12 cellular contexts compared by ENCODE assay signal in the genomic region with DNA sequence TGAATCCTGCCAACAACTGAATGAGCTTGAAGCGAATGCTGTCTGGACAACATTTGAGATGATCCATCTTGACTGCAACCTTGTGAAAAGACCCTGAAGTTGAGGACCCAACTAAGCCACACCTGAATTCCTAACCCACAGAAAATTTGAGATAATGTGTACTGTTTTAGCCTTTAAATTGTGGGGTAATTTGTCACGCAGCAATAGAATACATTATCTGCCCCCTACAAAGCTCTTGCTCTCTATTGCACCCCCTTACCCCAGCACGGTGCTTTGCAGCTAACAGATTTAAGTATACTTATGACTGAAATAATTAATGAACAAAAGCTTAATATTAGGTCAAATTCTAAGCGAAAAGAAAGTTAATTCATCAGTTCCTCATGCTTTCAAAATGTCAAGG. TPM values are rescaled to one million over a fixed set of nuclear protein-coding genes. Genes with fewer than 3 reads are reported as not detected.
DNase-seq lines count a peak whose midpoint lies in the region; ATAC-seq and TF ChIP-seq lines count a peak whose summit lies in the region.
"Had no signal": no experiment of that assay in that cellular context is flagged by ENCODE, and none has a peak within 500 bp of the region (broad histone marks: within the 10 kb centered on the region; RNA-seq: fewer than 3 reads in every experiment).

No MANE protein-coding gene starts in this region.

- POLR2A ChIA-PET in CD8-positive, alpha-beta memory T cell (lab: Charles Lee) = interaction anchor here (2.2 to 3.7 kb wide), 2 partner anchors 52 to 81 kb away, joined by 6 to 16 read pairs; partner anchors contain the start of gene KLHDC2
- POLR2A ChIA-PET in HCT116 (lab: Charles Lee) = no interaction called here
- POLR2A ChIA-PET in A673 (lab: Charles Lee; ENCODE audit: low non-redundant PET) = interaction anchor here (0.6 kb wide), 1 partner anchor 29 kb away, joined by 4 read pairs; no protein-coding TSS in a partner anchor

- H3K4me1 ChIP-seq in CD8-positive, alpha-beta memory T cell (ENCODE audit: insufficient read depth, low read length) = peaks cover 10% of the 10 kb centered on the region
- H3K4me1 ChIP-seq in HCT116 (ENCODE audit: control insufficient read depth in 1 of 2, insufficient read depth in 2 of 2, low read length in 2 of 2) = peaks cover 10 to 28% of the 10 kb centered on the region in 2 experiments
- peaks cover 16% of the 10 kb centered on the region for H3K4me1 ChIP-seq in A673 (ENCODE audit: insufficient read depth, low read length, poor library complexity, severe bottlenecking)

- peaks cover 13 to 17% (median 13%) of the 10 kb centered on the region in 3 donors for H3K4me1 Mint-ChIP-seq in CD8-positive, alpha-beta memory T cell
- peaks cover 19% of the 10 kb centered on the region for H3K4me1 Mint-ChIP-seq in activated T-helper 1 cell treated with anti-CD3 and anti-CD28 coated beads, Interleukin-12 subunit alpha, Interleukin-12 subunit beta, Interleukin-2, Interleukin-4 antibody, amounts not matched to agents 30 ng/mL and 10 ng/mL and 1 ng/mL, durations not matched to agents 14 hours and 24 hours and 36 hours (ENCODE audit: low read depth)
- H3K4me1 Mint-ChIP-seq in natural killer cell = peaks cover 17 to 22% of the 10 kb centered on the region in 2 donors

- H3K27me3 ChIP-seq in CD8-positive, alpha-beta memory T cell (ENCODE audit: insufficient read depth, low read length, poor library complexity, severe bottlenecking) = no peaks in the 10 kb centered on the region
- H3K27me3 ChIP-seq in HCT116 (ENCODE audit: insufficient read depth, low read length) (no peaks in the 10 kb centered on the region), A673 (replicated peaks; ENCODE audit: insufficient read depth, low read depth, low read length, poor library complexity) (no peaks in the 10 kb centered on the region)

- DNase-seq in CD8-positive, alpha-beta memory T cell = no peak
- no peak for DNase-seq in HCT116 (ENCODE audit: low read depth, low spot score)
- no peak for DNase-seq in activated T-helper 1 cell treated with anti-CD3 and anti-CD28 coated beads, Interleukin-12 subunit alpha, Interleukin-12 subunit beta, Interleukin-2, Interleukin-4 antibody, amounts not matched to agents 30 ng/mL and 10 ng/mL and 1 ng/mL, durations not matched to agents 14 hours and 24 hours and 36 hours (ENCODE audit: low spot score)
- no peak for DNase-seq in natural killer cell
- no peak for DNase-seq in retina
- no peak for DNase-seq in HT-29 (ENCODE audit: low spot score)
- DNase-seq in A673 (ENCODE audit: low spot score) = no peak
- DNase-seq: activated CD4-positive, alpha-beta T cell treated with anti-CD3 and anti-CD28 coated beads, Interleukin-2, amount 50 U/mL, for 1 hour; NCI-H1092; NCI-H226; SW 1271 had no signal

- no peaks in the 10 kb centered on the region for H3K9me3 ChIP-seq in CD8-positive, alpha-beta memory T cell (ENCODE audit: low read length)
- H3K9me3 ChIP-seq in HCT116 (ENCODE audit: control insufficient read depth in 1 of 2, insufficient read depth in 1 of 2, low read depth in 1 of 2, low read length in 2 of 2) = no peaks in the 10 kb centered on the region
- no peaks in the 10 kb centered on the region for H3K9me3 ChIP-seq in A673 (ENCODE audit: low read depth, low read length, poor library complexity, severe bottlenecking)

- no peaks in the 10 kb centered on the region for H3K9me3 Mint-ChIP-seq in CD8-positive, alpha-beta memory T cell
- H3K9me3 Mint-ChIP-seq in activated T-helper 1 cell treated with anti-CD3 and anti-CD28 coated beads, Interleukin-12 subunit alpha, Interleukin-12 subunit beta, Interleukin-2, Interleukin-4 antibody, amounts not matched to agents 30 ng/mL and 10 ng/mL and 1 ng/mL, durations not matched to agents 14 hours and 24 hours and 36 hours = no peaks in the 10 kb centered on the region
- no peaks in the 10 kb centered on the region for H3K9me3 Mint-ChIP-seq in natural killer cell

- no peak for TF ChIP-seq RAD21 in HCT116 (IDR thresholded peaks at IDR 0.05; ENCODE audit: low read depth)

- no peak overlapping the region for H2AFZ ChIP-seq in HCT116 (ENCODE audit: low read depth, low read length, poor library complexity, severe bottlenecking)

- H3K36me3 Mint-ChIP-seq in CD8-positive, alpha-beta memory T cell = peaks cover 0 to 5% (median 3%) of the 10 kb centered on the region in 3 donors
- peaks cover 12% of the 10 kb centered on the region for H3K36me3 Mint-ChIP-seq in activated T-helper 1 cell treated with anti-CD3 and anti-CD28 coated beads, Interleukin-12 subunit alpha, Interleukin-12 subunit beta, Interleukin-2, Interleukin-4 antibody, amounts not matched to agents 30 ng/mL and 10 ng/mL and 1 ng/mL, durations not matched to agents 14 hours and 24 hours and 36 hours (ENCODE audit: low read depth)
- no peaks in the 10 kb centered on the region for H3K36me3 Mint-ChIP-seq in natural killer cell

- H3K4me3 Mint-ChIP-seq in CD8-positive, alpha-beta memory T cell = peak overlapping the region in 5 of 7 donors; percentile 43 to 67 (median 59)
- peak overlapping the region; percentile 91 for H3K4me3 Mint-ChIP-seq in activated T-helper 1 cell treated with anti-CD3 and anti-CD28 coated beads, Interleukin-12 subunit alpha, Interleukin-12 subunit beta, Interleukin-2, Interleukin-4 antibody, amounts not matched to agents 30 ng/mL and 10 ng/mL and 1 ng/mL, durations not matched to agents 14 hours and 24 hours and 36 hours
- peak overlapping the region; percentile 75 for H3K4me3 Mint-ChIP-seq in natural killer cell

- BruUV-seq in HCT116 (replicated peaks; lab: Mats Ljungman, UMichigan) (no TSS peak), A673 (replicated peaks; lab: Mats Ljungman, UMichigan) (no TSS peak)

- ATAC-seq in HCT116 (no peak), natural killer cell (no peak)
- ATAC-seq: left lobe of liver had no signal

- no peaks in the 10 kb centered on the region for H3K9me2 ChIP-seq in HCT116 (ENCODE audit: insufficient read depth)

- no peak overlapping the region for H3K4me3 ChIP-seq in CD8-positive, alpha-beta memory T cell (ENCODE audit: low read length)
- H3K4me3 ChIP-seq in HCT116 (replicated peaks in 1 of 2; ENCODE audit: low read depth in 1 of 2, low read length in 2 of 2) (peak overlapping the region in 1 of 2 experiments; percentile 76; a peak in 3 of 4 replicates), A673 (ENCODE audit: low read depth, low read length, poor library complexity, severe bottlenecking) (no peak overlapping the region)

- H3K4me2 ChIP-seq in HCT116 (ENCODE audit: low read length) = peak overlapping the region; percentile 96; the same call in 1 of the 2 replicates

- H3K27me3 Mint-ChIP-seq in CD8-positive, alpha-beta memory T cell = peaks cover 0 to 1% of the 10 kb centered on the region in 2 donors
- no peaks in the 10 kb centered on the region for H3K27me3 Mint-ChIP-seq in activated T-helper 1 cell treated with anti-CD3 and anti-CD28 coated beads, Interleukin-12 subunit alpha, Interleukin-12 subunit beta, Interleukin-2, Interleukin-4 antibody, amounts not matched to agents 30 ng/mL and 10 ng/mL and 1 ng/mL, durations not matched to agents 14 hours and 24 hours and 36 hours (ENCODE audit: insufficient read depth)
- no peaks in the 10 kb centered on the region for H3K27me3 Mint-ChIP-seq in natural killer cell (ENCODE audit: low read depth in 2 of 2)

- intact Hi-C loops in HCT116 (cut with micrococcal nuclease) = loop anchor here (5.0 kb wide), 1 partner anchor 81 kb away; the partner anchor contains the start of gene KLHDC2
- intact Hi-C loops in activated T-helper 1 cell treated with anti-CD3 and anti-CD28 coated beads, Interleukin-12 subunit alpha, Interleukin-12 subunit beta, Interleukin-2, Interleukin-4 antibody, amounts not matched to agents 30 ng/mL and 10 ng/mL and 1 ng/mL, durations not matched to agents 14 hours and 24 hours and 36 hours (cut with micrococcal nuclease) = loop anchor here (5.0 kb wide), 3 partner anchors 166 to 626 kb away; partner anchors contain the start of genes DMAC2L, L2HGDH, NEMF and VCPKMT
- intact Hi-C loops in natural killer cell (cut with micrococcal nuclease) = no loop called here
- intact Hi-C loops in A673 (cut with micrococcal nuclease; ENCODE audit: unreplicated experiment) = no loop called here

- RAD21 ChIA-PET in HCT116 (lab: Charles Lee; ENCODE audit: low non-redundant PET in 1 of 2, low total read pairs in 2 of 2, uncharacterized antibody in 2 of 2, unreplicated experiment in 2 of 2) = no interaction called here

- H3K27ac ChIP-seq in CD8-positive, alpha-beta memory T cell (ENCODE audit: low read depth, low read length) = no peak overlapping the region
- H3K27ac ChIP-seq in HCT116 (ENCODE audit: low read depth, low read length) (no peak overlapping the region), A673 (ENCODE audit: low read depth, low read length, poor library complexity, severe bottlenecking) (no peak overlapping the region)

- peaks cover 52% of the 10 kb centered on the region for H3K79me2 ChIP-seq in HCT116 (ENCODE audit: insufficient read depth, low read length)

- no peaks in the 10 kb centered on the region for H4K20me1 ChIP-seq in HCT116 (ENCODE audit: insufficient read depth)

- TF ChIP-seq CTCF in HCT116 (IDR thresholded peaks at IDR 0.05 in 2 of 3, conservative IDR thresholded peaks at IDR 0.05 in 1 of 3; ENCODE audit: borderline replicate concordance in 1 of 3, insufficient read depth in 1 of 3, low read depth in 2 of 3, low read length in 2 of 3) (no peak), natural killer cell (IDR thresholded peaks at IDR 0.05) (no peak), A673 (conservative IDR thresholded peaks at IDR 0.05; ENCODE audit: low read depth, low read length) (no peak)

- CTCF ChIA-PET in CD8-positive, alpha-beta memory T cell (lab: Charles Lee) = no interaction called here
- CTCF ChIA-PET in HCT116 (lab: Charles Lee) (no interaction called here), A673 (lab: Charles Lee) (no interaction called here)

- no peak overlapping the region for H3K27ac Mint-ChIP-seq in CD8-positive, alpha-beta memory T cell
- H3K27ac Mint-ChIP-seq in activated T-helper 1 cell treated with anti-CD3 and anti-CD28 coated beads, Interleukin-12 subunit alpha, Interleukin-12 subunit beta, Interleukin-2, Interleukin-4 antibody, amounts not matched to agents 30 ng/mL and 10 ng/mL and 1 ng/mL, durations not matched to agents 14 hours and 24 hours and 36 hours = no peak overlapping the region
- H3K27ac Mint-ChIP-seq in natural killer cell = no peak overlapping the region

- no peaks in the 10 kb centered on the region for H3K36me3 ChIP-seq in CD8-positive, alpha-beta memory T cell (ENCODE audit: insufficient read depth, low read length)
- peaks cover 4 to 16% of the 10 kb centered on the region in 2 experiments; a peak in 1 of 4 replicates for H3K36me3 ChIP-seq in HCT116 (ENCODE audit: control insufficient read depth in 1 of 2, insufficient read depth in 2 of 2, low read length in 2 of 2)
- H3K36me3 ChIP-seq in A673 (ENCODE audit: insufficient read depth, low read length, poor library complexity, severe bottlenecking) = peaks cover 21% of the 10 kb centered on the region

- H3K9ac ChIP-seq in HCT116 (ENCODE audit: low read length) = no peak overlapping the region

- no peak for TF ChIP-seq POLR2A in HCT116 (IDR thresholded peaks at IDR 0.05; ENCODE audit: borderline replicate concordance, extremely low read depth, insufficient read depth, insufficient read length)

RNA-seq across cellular contexts. Expression of gene POLE2, which starts 1.6 kb away (rescaled TPM):
- total RNA-seq in CD8-positive, alpha-beta memory T cell = 10 to 100 TPM; 36.3 to 37.2 TPM
- 1.3 TPM for polyA plus RNA-seq in CD8-positive, alpha-beta memory T cell
- total RNA-seq in HCT116 (2021; ENCODE audit: unreplicated experiment) = 24.5 TPM
- polyA plus RNA-seq in HCT116 (2012) = 10.5 and 15.4 TPM in 2 replicates
- total RNA-seq in activated T-helper 1 cell treated with anti-CD3 and anti-CD28 coated beads, Interleukin-12 subunit alpha, Interleukin-12 subunit beta, Interleukin-2, Interleukin-4 antibody, amounts not matched to agents 30 ng/mL and 10 ng/mL and 1 ng/mL, durations not matched to agents 14 hours and 24 hours and 36 hours = 46.8 and 46.9 TPM in 2 replicates
- 1 to 10 TPM; 3.0 to 4.5 (median 4.1) TPM for total RNA-seq in natural killer cell
- 10.3 and 14.8 TPM in 2 replicates for total RNA-seq in HT-29 (2014; rRNA removed; shearing (Covaris generic))
- 39.5 and 42.1 TPM in 2 replicates for total RNA-seq in A673 (2021)

RNA-seq across cellular contexts. Expression of gene KLHDC1, which starts 6.5 kb away (rescaled TPM):
- 1 to 10 TPM; 2.0 to 2.7 TPM for total RNA-seq in CD8-positive, alpha-beta memory T cell
- polyA plus RNA-seq in CD8-positive, alpha-beta memory T cell = 1.6 TPM
- total RNA-seq in HCT116 (2021; ENCODE audit: unreplicated experiment) (0.98 TPM), natural killer cell (1 to 10 TPM; 6.3 to 7.0 (median 6.9) TPM), A673 (2021) (1.3 TPM in 2 replicates)
- polyA plus RNA-seq in HCT116 (2012) = 0.26 and 0.32 TPM in 2 replicates
- 0.93 and 1.9 TPM in 2 replicates for total RNA-seq in activated T-helper 1 cell treated with anti-CD3 and anti-CD28 coated beads, Interleukin-12 subunit alpha, Interleukin-12 subunit beta, Interleukin-2, Interleukin-4 antibody, amounts not matched to agents 30 ng/mL and 10 ng/mL and 1 ng/mL, durations not matched to agents 14 hours and 24 hours and 36 hours
- total RNA-seq in HT-29 (2014; rRNA removed; shearing (Covaris generic)) = not detected in 2 replicates

RNA-seq across cellular contexts. Expression of gene DNAAF2, which starts 51.4 kb away (rescaled TPM):
- 10 to 100 TPM; 17.6 to 18.2 TPM for total RNA-seq in CD8-positive, alpha-beta memory T cell
- 21.7 TPM for polyA plus RNA-seq in CD8-positive, alpha-beta memory T cell
- total RNA-seq in HCT116 (2021; ENCODE audit: unreplicated experiment) (13.7 TPM), natural killer cell (10 to 100 TPM; 10.5 to 16.2 (median 11.4) TPM), A673 (2021) (12.4 and 13.7 TPM in 2 replicates)
- polyA plus RNA-seq in HCT116 (2012) = 6.0 and 6.9 TPM in 2 replicates
- total RNA-seq in activated T-helper 1 cell treated with anti-CD3 and anti-CD28 coated beads, Interleukin-12 subunit alpha, Interleukin-12 subunit beta, Interleukin-2, Interleukin-4 antibody, amounts not matched to agents 30 ng/mL and 10 ng/mL and 1 ng/mL, durations not matched to agents 14 hours and 24 hours and 36 hours = 12.8 and 12.9 TPM in 2 replicates
- 23.0 and 24.9 TPM in 2 replicates for total RNA-seq in HT-29 (2014; rRNA removed; shearing (Covaris generic))

Comparison
In these comparisons a context has a peak if more than half of its experiments do, and no peak if none do; other contexts are left out.
1. intact Hi-C loops: an anchor here in HCT116 (5.0 kb wide) and activated T-helper 1 cell treated with anti-CD3 and anti-CD28 coated beads, Interleukin-12 subunit alpha, Interleukin-12 subunit beta, Interleukin-2, Interleukin-4 antibody, amounts not matched to agents 30 ng/mL and 10 ng/mL and 1 ng/mL, durations not matched to agents 14 hours and 24 hours and 36 hours (5.0 kb wide); none called in natural killer cell and A673.